Comparison of ENCODE assay signal across 18 cellular contexts in the genomic region with DNA sequence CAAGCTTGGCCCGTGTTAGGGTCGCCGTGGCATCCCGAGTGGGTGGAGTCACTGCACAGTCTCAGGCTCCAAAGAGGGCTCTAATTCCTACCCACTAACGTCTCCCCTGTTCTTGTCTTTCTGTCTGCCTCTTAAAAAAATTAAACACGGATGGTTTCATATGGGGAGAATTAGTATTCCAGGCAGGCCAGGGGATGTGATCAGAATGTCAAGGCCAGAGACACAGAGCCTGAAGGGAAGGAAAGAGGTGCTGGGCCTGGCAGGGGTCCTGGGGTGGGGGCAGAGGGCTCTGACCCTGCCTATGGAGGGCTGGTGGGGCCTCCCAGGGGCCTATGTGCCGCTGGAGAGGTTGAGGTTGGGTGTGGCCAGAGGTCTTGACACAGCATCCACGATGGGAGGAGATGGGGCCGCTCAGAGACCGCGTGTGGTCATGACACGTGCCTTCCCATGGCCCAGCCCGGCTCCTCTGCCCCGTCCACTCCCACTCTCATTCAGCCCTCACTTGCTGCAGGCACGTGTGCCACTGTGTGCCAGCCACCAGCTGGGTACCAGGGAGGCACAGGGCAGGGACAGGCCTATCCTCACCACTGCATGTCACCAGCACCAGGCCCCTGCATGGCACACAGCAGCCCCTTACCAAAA. TPM values are rescaled to one million over a fixed set of nuclear protein-coding genes. Genes with fewer than 3 reads are reported as not detected.
DNase-seq lines count a peak whose midpoint lies in the region; ATAC-seq and TF ChIP-seq lines count a peak whose summit lies in the region.
"Had no signal": no experiment of that assay in that cellular context is flagged by ENCODE, and none has a peak within 500 bp of the region (broad histone marks: within the 10 kb centered on the region; RNA-seq: fewer than 3 reads in every experiment).

No MANE protein-coding gene starts in this region.

- peak overlapping the region; percentile 53 for H3K9ac ChIP-seq in NT2/D1 (ENCODE audit: insufficient read length, low read depth)
- H3K9ac ChIP-seq: GM23248, KMS-11 had no signal

- H3K27ac ChIP-seq in dorsolateral prefrontal cortex: peak overlapping the region in 58 of 59 donors; percentile 66 to 99 (median 92)
- H3K27ac ChIP-seq: GM23248, KMS-11, ovary, SJSA1 had no signal

- H3K4me1 ChIP-seq in NT2/D1 (ENCODE audit: insufficient read depth, insufficient read length): peaks cover 55% of the 10 kb centered on the region

- DNase-seq in CD1c-positive myeloid dendritic cell (ENCODE audit: extremely low spot score) (peak; percentile 40), NT2/D1 (ENCODE audit: low read depth, low spot score) (no peak), dorsolateral prefrontal cortex (peak in 9 of 10 donors; percentile 70 to 90 (median 88)), nucleus accumbens (lab: John Stamatoyannopoulos, UW) (peak in 53 of 56 donors; percentile 49 to 93 (median 80))
- no peak for DNase-seq in activated CD4-positive, alpha-beta T cell treated with anti-CD3 and anti-CD28 coated beads, Interleukin-2, amount 50 U/mL, for 48 hours
- DNase-seq: activated CD8-positive, alpha-beta memory T cell treated with anti-CD3 and anti-CD28 coated beads, Interleukin-2, amount 50 U/mL, for 4 hours; activated naive CD8-positive, alpha-beta T cell treated with anti-CD3 and anti-CD28 coated beads, Interleukin-2, amount 50 U/mL, for 24 hours; cortex of kidney; GM23248; NCI-H82; ovary had no signal

- ATAC-seq in HG03442 (IDR thresholded peaks at IDR 0.05; ENCODE audit: unreplicated experiment) (no peak), GM21529 (IDR thresholded peaks at IDR 0.05; ENCODE audit: unreplicated experiment) (no peak), HG02623 (IDR thresholded peaks at IDR 0.05; ENCODE audit: unreplicated experiment) (no peak)
- ATAC-seq: activated naive CD8-positive, alpha-beta T cell treated with anti-CD3 and anti-CD28 coated beads, Interleukin-2, amount 50 U/mL, for 24 hours; WTC11 had no signal

- H3K9me3 ChIP-seq in NT2/D1 (ENCODE audit: insufficient read depth, low read length): no peaks in the 10 kb centered on the region
- H3K9me3 ChIP-seq: ovary, SJSA1 had no signal

- peak in 4 of 56 donors; percentile 6 to 30 (median 16) for TF ChIP-seq CTCF in dorsolateral prefrontal cortex (IDR thresholded peaks at IDR 0.05 in 54 of 56, conservative IDR thresholded peaks at IDR 0.05 in 2 of 56; ENCODE audit: low read depth in 1 of 56, partially characterized antibody in 56 of 56)

- H3K4me3 ChIP-seq in NT2/D1 (ENCODE audit: insufficient read length, low read depth): no peak overlapping the region
- H3K4me3 ChIP-seq in dorsolateral prefrontal cortex: no peak overlapping the region
- H3K4me3 ChIP-seq: GM23248, ovary, SJSA1 had no signal

- intact Hi-C loops in dorsolateral prefrontal cortex (cut with DNase I): loop anchor here in 1 of 2 donors (1.0 kb wide), 1 partner anchor 44 kb away; no protein-coding TSS in a partner anchor

- H3K36me3 ChIP-seq in NT2/D1 (ENCODE audit: insufficient read depth, insufficient read length, low read length): no peaks in the 10 kb centered on the region
- H3K36me3 ChIP-seq: ovary, SJSA1 had no signal

- peaks cover 13% of the 10 kb centered on the region for H3K27me3 ChIP-seq in NT2/D1 (ENCODE audit: insufficient read depth, insufficient read length)
- no peaks in the 10 kb centered on the region for H3K27me3 ChIP-seq in dorsolateral prefrontal cortex
- H3K27me3 ChIP-seq: ovary, SJSA1 had no signal

RNA-seq across cellular contexts. Expression of gene FLRT1, which starts 56.5 kb away (rescaled TPM):
- total RNA-seq in dorsolateral prefrontal cortex: 10 to 100 TPM in 101 of 120 experiments, 1 to 10 TPM in 19; 5.1 to 24.0 (median 13.6) TPM
- total RNA-seq: lung microvascular endothelial cell had no signal

Comparison
In these comparisons a context has a peak if more than half of its experiments do, and no peak if none do; other contexts are left out.
1. DNase-seq: peak in CD1c-positive myeloid dendritic cell (single experiment), dorsolateral prefrontal cortex (9 of 10) and nucleus accumbens (53 of 56); none in NT2/D1 (single experiment) and activated CD4-positive, alpha-beta T cell treated with anti-CD3 and anti-CD28 coated beads, Interleukin-2, amount 50 U/mL, for 48 hours (0 of 2).